In genomic region chr5:74655206-74655605, GRCh38 we compare ENCODE assay signal across 9 cellular contexts.
"Had no signal": no experiment of that assay in that cellular context is flagged by ENCODE, and none has a peak within 500 bp of the region (broad histone marks: within the 10 kb centered on the region; RNA-seq: fewer than 3 reads in every experiment).

No MANE protein-coding gene starts in this region.

- H3K27ac Mint-ChIP-seq: GM23338, HFFc6 had no signal

- H3K4me3 ChIP-seq: GM23248, GM23338, HAP-1 had no signal

- H3K36me3 ChIP-seq: HAP-1 had no signal

- ATAC-seq: GM23338, HCT116 had no signal

- H3K27ac ChIP-seq: GM23248 had no signal

- DNase-seq: GM23248, GOT3, H7, H9, HCEC 1CT, HFFc6 had no signal

- H3K4me1 ChIP-seq: HAP-1 had no signal

- H3K9me3 Mint-ChIP-seq: HFFc6 had no signal

- H3K4me3 Mint-ChIP-seq: GM23338, H9, HFFc6 had no signal
